In genomic region chr9:136151214-136151804, GRCh38 we compare ENCODE assay signal across 38 cellular contexts. TPM values are rescaled to one million over a fixed set of nuclear protein-coding genes. Genes with fewer than 3 reads are reported as not detected.
DNase-seq lines count a peak whose midpoint lies in the region; ATAC-seq, FAIRE-seq and TF ChIP-seq lines count a peak whose summit lies in the region.
"Had no signal": no experiment of that assay in that cellular context is flagged by ENCODE, and none has a peak within 500 bp of the region (broad histone marks: within the 10 kb centered on the region; RNA-seq: fewer than 3 reads in every experiment).

No MANE protein-coding gene starts in this region.

- no peak for TF ChIP-seq POLR2A in K562 (conservative IDR thresholded peaks at IDR 0.05)
- TF ChIP-seq POLR2A in lower leg skin (IDR thresholded peaks at IDR 0.05), result no peak

- H3K9ac ChIP-seq in HUES6 (ENCODE audit: low read length) (no peak overlapping the region), K562 (ENCODE audit: insufficient read depth in 1 of 2, low read depth in 2 of 2, low read length in 2 of 2) (0 out of 4 replicates have a peak overlapping the region, but pooled peaks of 1 of the 2 experiments have one; percentile 35), neural progenitor cell (no peak overlapping the region)
- H3K9ac ChIP-seq: parathyroid adenoma had no signal

- H2AFZ ChIP-seq in K562 (ENCODE audit: low read depth, low read length) (no peak overlapping the region), neural progenitor cell (replicated peaks) (no peak overlapping the region)
- H2AFZ ChIP-seq: parathyroid adenoma had no signal

- H4K20me1 ChIP-seq in K562 (replicated peaks; ENCODE audit: control insufficient read depth, insufficient read depth, low read length) (peaks cover 4% of the 10 kb centered on the region), neural progenitor cell (ENCODE audit: low read depth) (no peaks in the 10 kb centered on the region)

- POLR2A ChIA-PET in activated CD4-positive, alpha-beta T cell treated with anti-CD3 and anti-CD28 coated beads for 36 hours (lab: Charles Lee), result no interaction called here
- POLR2A ChIA-PET in activated CD4-positive, alpha-beta T cell treated with anti-CD3 and anti-CD28 coated beads, Interleukin-2, amount 10 ng/mL, durations not matched to agents 7 days and 5 days (lab: Charles Lee), result no interaction called here
- POLR2A ChIA-PET in K562 (lab: Yijun Ruan, JAX), result interaction anchor here (0.6 to 1.3 kb wide), 6 partner anchors 9 to 697 kb away, joined by 3 to 6 read pairs (median 3); no protein-coding TSS in a partner anchor

- no peaks in the 10 kb centered on the region for H3K4me1 Mint-ChIP-seq in activated CD4-positive, alpha-beta T cell treated with anti-CD3 and anti-CD28 coated beads for 36 hours
- H3K4me1 Mint-ChIP-seq in activated CD4-positive, alpha-beta T cell treated with anti-CD3 and anti-CD28 coated beads, Interleukin-2, amount 10 ng/mL, durations not matched to agents 7 days and 5 days, result no peaks in the 10 kb centered on the region
- H3K4me1 Mint-ChIP-seq in neural progenitor cell, result peaks cover 26% of the 10 kb centered on the region
- H3K4me1 Mint-ChIP-seq: activated naive CD4-positive, alpha-beta T cell treated with anti-CD3 and anti-CD28 coated beads, Interleukin-2, amount 10 ng/mL, durations not matched to agents 7 days and 5 days; activated T-helper 17 cell treated with anti-CD3 and anti-CD28 coated beads, Interleukin-2, amount 50 U/mL, for 72 hours; immature natural killer cell had no signal

- H3K9me3 Mint-ChIP-seq in activated CD4-positive, alpha-beta T cell treated with anti-CD3 and anti-CD28 coated beads for 36 hours (ENCODE audit: low read depth), result no peaks in the 10 kb centered on the region
- H3K9me3 Mint-ChIP-seq in activated CD4-positive, alpha-beta T cell treated with anti-CD3 and anti-CD28 coated beads, Interleukin-2, amount 10 ng/mL, durations not matched to agents 7 days and 5 days, result no peaks in the 10 kb centered on the region
- H3K9me3 Mint-ChIP-seq in neural progenitor cell, result no peaks in the 10 kb centered on the region
- H3K9me3 Mint-ChIP-seq: activated naive CD4-positive, alpha-beta T cell treated with anti-CD3 and anti-CD28 coated beads, Interleukin-2, amount 10 ng/mL, durations not matched to agents 7 days and 5 days; activated T-helper 17 cell treated with anti-CD3 and anti-CD28 coated beads, Interleukin-2, amount 50 U/mL, for 72 hours; CD4-positive, alpha-beta T cell; IgD-negative memory B cell; immature natural killer cell; neural crest cell had no signal

- H3K79me2 ChIP-seq in K562 (ENCODE audit: control insufficient read depth, insufficient read depth, low read length) (no peaks in the 10 kb centered on the region), neural progenitor cell (ENCODE audit: low read depth) (no peaks in the 10 kb centered on the region)
- H3K79me2 ChIP-seq: parathyroid adenoma had no signal

- H3K36me3 Mint-ChIP-seq in activated CD4-positive, alpha-beta T cell treated with anti-CD3 and anti-CD28 coated beads for 36 hours (ENCODE audit: low read depth), result no peaks in the 10 kb centered on the region
- H3K36me3 Mint-ChIP-seq in activated CD4-positive, alpha-beta T cell treated with anti-CD3 and anti-CD28 coated beads, Interleukin-2, amount 10 ng/mL, durations not matched to agents 7 days and 5 days (ENCODE audit: low read depth), result no peaks in the 10 kb centered on the region
- no peaks in the 10 kb centered on the region for H3K36me3 Mint-ChIP-seq in neural progenitor cell
- H3K36me3 Mint-ChIP-seq: activated naive CD4-positive, alpha-beta T cell treated with anti-CD3 and anti-CD28 coated beads, Interleukin-2, amount 10 ng/mL, durations not matched to agents 7 days and 5 days; IgD-negative memory B cell; immature natural killer cell had no signal

- no peaks in the 10 kb centered on the region for H3K36me3 ChIP-seq in HUES6 (ENCODE audit: control insufficient read depth, insufficient read depth, low read length)
- H3K36me3 ChIP-seq in K562 (ENCODE audit: control insufficient read depth, insufficient read depth, low read length), result no peaks in the 10 kb centered on the region
- no peaks in the 10 kb centered on the region for H3K36me3 ChIP-seq in neural progenitor cell
- H3K36me3 ChIP-seq: adrenal gland, esophagus squamous epithelium, heart right ventricle, suprapubic skin, upper lobe of left lung had no signal

- H3K4me1 ChIP-seq in HUES6 (ENCODE audit: control insufficient read depth, insufficient read depth, low read length) (peaks cover 31% of the 10 kb centered on the region), K562 (replicated peaks in 1 of 2; ENCODE audit: control insufficient read depth in 2 of 2, insufficient read depth in 2 of 2, low read length in 2 of 2) (peaks cover 0 to 54% of the 10 kb centered on the region in 2 experiments; a peak in 2 of 5 replicates), neural progenitor cell (peaks cover 19% of the 10 kb centered on the region)
- H3K4me1 ChIP-seq: adrenal gland, body of pancreas, foreskin keratinocyte, heart right ventricle, parathyroid adenoma, suprapubic skin, upper lobe of left lung had no signal

- whole genome bisulfite sequencing in K562 (ENCODE audit: insufficient coverage, low coverage, missing lambda C conversion rate), result 27% methylated on average over 25 of the region's 25 CpGs
- WGBS in lower leg skin, 2 donors, result 58 to 65% methylated on average over 25 of the region's 25 CpGs

- TF ChIP-seq CTCF in K562 (IDR thresholded peaks at IDR 0.05 in 2 of 3, conservative IDR thresholded peaks at IDR 0.05 in 1 of 3; ENCODE audit: insufficient read depth in 2 of 3, low read depth in 1 of 3, low read length in 3 of 3) (no peak), neural progenitor cell (IDR thresholded peaks at IDR 0.05) (no peak), lower leg skin (IDR thresholded peaks at IDR 0.05) (no peak)

- H3K27ac ChIP-seq in HUES6 (ENCODE audit: low read depth, low read length) (no peak overlapping the region), K562 (ENCODE audit: extremely low read depth, low read depth, low read length) (no peak overlapping the region), neural progenitor cell (no peak overlapping the region)
- H3K27ac ChIP-seq: adrenal gland, body of pancreas, esophagus squamous epithelium, foreskin keratinocyte, heart right ventricle, parathyroid adenoma, RWPE1, SK-N-MC, suprapubic skin, upper lobe of left lung had no signal

- peaks cover 5% of the 10 kb centered on the region for H3K27me3 Mint-ChIP-seq in activated CD4-positive, alpha-beta T cell treated with anti-CD3 and anti-CD28 coated beads for 36 hours
- H3K27me3 Mint-ChIP-seq in activated CD4-positive, alpha-beta T cell treated with anti-CD3 and anti-CD28 coated beads, Interleukin-2, amount 10 ng/mL, durations not matched to agents 7 days and 5 days, result no peaks in the 10 kb centered on the region
- peaks cover 25% of the 10 kb centered on the region for H3K27me3 Mint-ChIP-seq in neural progenitor cell (ENCODE audit: insufficient read depth, low read depth)

- H3K9me3 ChIP-seq in HUES6 (ENCODE audit: control insufficient read depth, insufficient read depth, low read depth, low read length) (no peaks in the 10 kb centered on the region), K562 (replicated peaks; ENCODE audit: control insufficient read depth, insufficient read depth, low read depth, low read length) (no peaks in the 10 kb centered on the region), neural progenitor cell (ENCODE audit: low read depth) (no peaks in the 10 kb centered on the region)
- H3K9me3 ChIP-seq: adrenal gland, body of pancreas, esophagus squamous epithelium, heart right ventricle, suprapubic skin, upper lobe of left lung had no signal

- TF ChIP-seq EP300 in K562 (IDR thresholded peaks at IDR 0.05; ENCODE audit: low read length), result no peak

- peaks cover 20% of the 10 kb centered on the region; the same call in 1 of the 2 replicates for H3K27me3 ChIP-seq in HUES6 (ENCODE audit: control insufficient read depth, insufficient read depth, low read length)
- peaks cover 27 to 45% of the 10 kb centered on the region in 2 experiments for H3K27me3 ChIP-seq in K562 (ENCODE audit: control insufficient read depth in 2 of 2, insufficient read depth in 2 of 2, low read length in 2 of 2)
- H3K27me3 ChIP-seq in neural progenitor cell, result peaks cover 17% of the 10 kb centered on the region
- H3K27me3 ChIP-seq: body of pancreas had no signal

- no peak overlapping the region for H3K4me2 ChIP-seq in K562 (ENCODE audit: insufficient read depth, low read length)
- peak overlapping the region; percentile 34 for H3K4me2 ChIP-seq in neural progenitor cell

- no peak for TF ChIP-seq RAD21 in K562 (CRISPR knock-in tag; conservative IDR thresholded peaks at IDR 0.05 in 1 of 2, IDR thresholded peaks at IDR 0.05 in 1 of 2)

- H3K9me1 ChIP-seq in K562 (ENCODE audit: control insufficient read depth, insufficient read depth, low read length), result peaks cover 2% of the 10 kb centered on the region

- intact Hi-C loops in activated CD4-positive, alpha-beta T cell treated with anti-CD3 and anti-CD28 coated beads for 36 hours (cut with DNase I, micrococcal nuclease), result loop anchor here in 1 of 2 experiments (5.0 kb wide), 1 partner anchor 131 kb away; no protein-coding TSS in a partner anchor
- intact Hi-C loops in K562 (cut with micrococcal nuclease), result no loop called here
- intact Hi-C loops in lower leg skin (cut with DNase I; ENCODE audit: low total_unique reads), result no loop called here

- H3K4me3 Mint-ChIP-seq in activated CD4-positive, alpha-beta T cell treated with anti-CD3 and anti-CD28 coated beads for 36 hours, result no peak overlapping the region
- H3K4me3 Mint-ChIP-seq in activated CD4-positive, alpha-beta T cell treated with anti-CD3 and anti-CD28 coated beads, Interleukin-2, amount 10 ng/mL, durations not matched to agents 7 days and 5 days, result no peak overlapping the region
- peak overlapping the region; percentile 41 for H3K4me3 Mint-ChIP-seq in neural progenitor cell
- H3K4me3 Mint-ChIP-seq: activated naive CD4-positive, alpha-beta T cell treated with anti-CD3 and anti-CD28 coated beads, Interleukin-2, amount 10 ng/mL, durations not matched to agents 7 days and 5 days; activated T-helper 17 cell treated with anti-CD3 and anti-CD28 coated beads, Interleukin-2, amount 50 U/mL, for 72 hours; CD4-positive, alpha-beta T cell; IgD-negative memory B cell; immature natural killer cell; neural crest cell had no signal

- BruUV-seq in K562 (replicated peaks; lab: Mats Ljungman, UMichigan), result no TSS peak

- H3K27ac Mint-ChIP-seq in activated CD4-positive, alpha-beta T cell treated with anti-CD3 and anti-CD28 coated beads for 36 hours, result no peak overlapping the region
- H3K27ac Mint-ChIP-seq in activated CD4-positive, alpha-beta T cell treated with anti-CD3 and anti-CD28 coated beads, Interleukin-2, amount 10 ng/mL, durations not matched to agents 7 days and 5 days, result no peak overlapping the region
- peak overlapping the region; percentile 81 for H3K27ac Mint-ChIP-seq in neural progenitor cell
- H3K27ac Mint-ChIP-seq: activated naive CD4-positive, alpha-beta T cell treated with anti-CD3 and anti-CD28 coated beads, Interleukin-2, amount 10 ng/mL, durations not matched to agents 7 days and 5 days; activated T-helper 17 cell treated with anti-CD3 and anti-CD28 coated beads, Interleukin-2, amount 50 U/mL, for 72 hours; CD4-positive, alpha-beta T cell; IgD-negative memory B cell; immature natural killer cell had no signal

- DNase-seq in activated CD4-positive, alpha-beta T cell treated with anti-CD3 and anti-CD28 coated beads for 36 hours, result peak; percentile 27
- no peak for DNase-seq in activated CD4-positive, alpha-beta T cell treated with anti-CD3 and anti-CD28 coated beads, Interleukin-2, amount 10 ng/mL, durations not matched to agents 7 days and 5 days
- peak in 1 of 4 experiments; percentile 28 for DNase-seq in K562 (ENCODE audit: extremely low read depth in 1 of 4, low spot score in 3 of 4)
- peak; percentile 54 for DNase-seq in neural progenitor cell (ENCODE audit: low spot score)
- DNase-seq in lower leg skin (ENCODE audit: low spot score in 2 of 2), result no peak
- DNase-seq in NCI-H774 (lab: John Stamatoyannopoulos, UW), result no peak
- DNase-seq: activated CD4-positive, alpha-beta T cell treated with anti-CD3 and anti-CD28 coated beads, Interleukin-2, amount 50 U/mL, for 4 hours; activated CD4-positive, CD25-positive, alpha-beta regulatory T cell; activated naive CD4-positive, alpha-beta T cell treated with anti-CD3 and anti-CD28 coated beads, Interleukin-2, amount 10 ng/mL, durations not matched to agents 7 days and 5 days; adrenal gland; body of pancreas; CD4-positive, alpha-beta T cell; cerebellar nuclear complex; esophagus squamous epithelium; foreskin keratinocyte; heart right ventricle; immature natural killer cell; mesenchymal stem cell; NCI-H146; OCI-M1; retina; small intestine; stimulated activated naive CD4-positive, alpha-beta T cell treated with Interleukin-2 at 50 U/mL for 16 hours had no signal

- CTCF ChIA-PET in activated CD4-positive, alpha-beta T cell treated with anti-CD3 and anti-CD28 coated beads for 36 hours (lab: Charles Lee), result no interaction called here
- CTCF ChIA-PET in activated CD4-positive, alpha-beta T cell treated with anti-CD3 and anti-CD28 coated beads, Interleukin-2, amount 10 ng/mL, durations not matched to agents 7 days and 5 days (lab: Charles Lee), result no interaction called here
- CTCF ChIA-PET in K562 (lab: Yijun Ruan, JAX; ENCODE audit: low intra/inter-chr PET ratio), result no interaction called here

- FAIRE-seq in K562 (lab: Jason Lieb, UNC), result no peak
- FAIRE-seq: A204.1, D721Med, H54, small intestine had no signal

- ATAC-seq in activated CD4-positive, alpha-beta T cell treated with anti-CD3 and anti-CD28 coated beads for 36 hours, result peak; percentile 9
- ATAC-seq in K562, result peak; percentile 49
- no peak for ATAC-seq in GM21576 (IDR thresholded peaks at IDR 0.05; ENCODE audit: unreplicated experiment)
- ATAC-seq: activated T-helper 17 cell treated with anti-CD3 and anti-CD28 coated beads, Interleukin-2, amount 50 U/mL, for 72 hours; body of pancreas; foreskin keratinocyte; heart right ventricle had no signal

- peaks cover 29% of the 10 kb centered on the region for H3F3A ChIP-seq in neural progenitor cell (ENCODE audit: low read depth)

- H3K4me3 ChIP-seq in HUES6 (ENCODE audit: low read depth, low read length) (peak overlapping the region; percentile 35), K562 (no peak overlapping the region), neural progenitor cell (no peak overlapping the region), lower leg skin (ENCODE audit: low read depth, poor library complexity, severe bottlenecking) (no peak overlapping the region)
- H3K4me3 ChIP-seq: adrenal gland, body of pancreas, esophagus squamous epithelium, heart right ventricle, SK-N-MC, suprapubic skin, upper lobe of left lung had no signal

- in situ Hi-C loops in K562 (cut with MboI), result no loop called here

RNA-seq across cellular contexts. Expression of gene TMEM250, which starts 32.6 kb away (rescaled TPM):
- 10 to 100 TPM; 25.4 to 28.8 TPM for total RNA-seq in activated CD4-positive, alpha-beta T cell treated with anti-CD3 and anti-CD28 coated beads for 36 hours
- 10 to 100 TPM; 50.2 to 56.4 TPM for total RNA-seq in activated CD4-positive, alpha-beta T cell treated with anti-CD3 and anti-CD28 coated beads, Interleukin-2, amount 10 ng/mL, durations not matched to agents 7 days and 5 days
- total RNA-seq in K562 (2011; cell fraction: chromatin; rRNA removed; ENCODE audit: low replicate concordance), result 9.3 and 37.6 TPM in 2 replicates
- total RNA-seq in K562 (2011; cell fraction: nucleolus; rRNA removed), result 42.5 and 42.8 TPM in 2 replicates
- 19.5 and 20.3 TPM in 2 replicates for total RNA-seq in K562 (2011; cell fraction: nucleoplasm; rRNA removed)
- total RNA-seq in K562 (2014; rRNA removed) (44.6 and 51.3 TPM in 2 replicates), K562 (2014; rRNA removed; fragmentation: Illumina TruSeq; extraction: Trizol) (6.2 and 6.7 TPM in 2 replicates), K562 (2015; rRNA removed; fragmentation: Illumina TruSeq; extraction: Trizol) (21.6 and 23.3 TPM in 2 replicates), K562 (2021) (40.6 and 43.1 TPM in 2 replicates), neural progenitor cell (ENCODE audit: low replicate concordance) (16.3 and 46.2 TPM in 2 replicates), lower leg skin (10 to 100 TPM; 52.3 to 62.9 (median 55.1) TPM)
- polyA plus RNA-seq in K562 (2011; rRNA removed) (11.5 and 12.2 TPM in 2 replicates), K562 (2014; fragmentation: Illumina TruSeq; extraction: Trizol) (9.8 and 16.8 TPM in 2 replicates), K562 (2014; fragmentation: Nextera tagmentation; extraction: Ambion mirVana) (under 1 TPM; 0.32 to 0.64 TPM), K562 (2014; rRNA removed) (25.1 and 28.0 TPM in 2 replicates)
- 15.5 and 50.0 TPM in 2 replicates for polyA plus RNA-seq in K562 (2011; cell fraction: cytosol; rRNA removed)
- 27.4 and 47.1 TPM in 2 replicates for polyA plus RNA-seq in K562 (2011; cell fraction: nucleus; rRNA removed)
- polyA plus RNA-seq in K562 (2012), result 27.5 and 33.5 TPM in 2 replicates
- polyA minus RNA-seq in K562 (2011; rRNA and poly(A)+ RNA removed), result 4.9 and 9.2 TPM in 2 replicates
- 18.4 and 21.8 TPM in 2 replicates for polyA minus RNA-seq in K562 (2011; cell fraction: cytosol; rRNA and poly(A)+ RNA removed)
- 18.7 and 25.0 TPM in 2 replicates for polyA minus RNA-seq in K562 (2011; cell fraction: nucleus; rRNA and poly(A)+ RNA removed)

RNA-seq across cellular contexts. Expression of gene LHX3, which starts 53.6 kb away (rescaled TPM):
- not detected for total RNA-seq in activated CD4-positive, alpha-beta T cell treated with anti-CD3 and anti-CD28 coated beads for 36 hours
- total RNA-seq in activated CD4-positive, alpha-beta T cell treated with anti-CD3 and anti-CD28 coated beads, Interleukin-2, amount 10 ng/mL, durations not matched to agents 7 days and 5 days, result not detected
- total RNA-seq in K562 (2011; cell fraction: chromatin; rRNA removed; ENCODE audit: low replicate concordance), result 0.09 TPM in 1 of 2 replicates, not detected in the other
- total RNA-seq in K562 (2011; cell fraction: nucleolus; rRNA removed), result not detected in 2 replicates
- total RNA-seq in K562 (2011; cell fraction: nucleoplasm; rRNA removed), result not detected in 2 replicates
- not detected in 2 replicates for total RNA-seq in K562 (2014; rRNA removed)
- not detected in 2 replicates for total RNA-seq in K562 (2014; rRNA removed; fragmentation: Illumina TruSeq; extraction: Trizol)
- not detected in 2 replicates for total RNA-seq in K562 (2015; rRNA removed; fragmentation: Illumina TruSeq; extraction: Trizol)
- total RNA-seq in K562 (2021), result 0.09 TPM in 1 of 2 replicates, not detected in the other
- not detected in 2 replicates for polyA plus RNA-seq in K562 (2011; rRNA removed)
- polyA plus RNA-seq in K562 (2011; cell fraction: cytosol; rRNA removed), result not detected in 2 replicates
- polyA plus RNA-seq in K562 (2011; cell fraction: nucleus; rRNA removed), result 0.04 TPM in 1 of 2 replicates, not detected in the other
- 0.91 TPM in 1 of 2 replicates, not detected in the other for polyA plus RNA-seq in K562 (2012)
- not detected in 2 replicates for polyA plus RNA-seq in K562 (2014; fragmentation: Illumina TruSeq; extraction: Trizol)
- not detected for polyA plus RNA-seq in K562 (2014; fragmentation: Nextera tagmentation; extraction: Ambion mirVana)
- not detected in 2 replicates for polyA plus RNA-seq in K562 (2014; rRNA removed)
- polyA minus RNA-seq in K562 (2011; rRNA and poly(A)+ RNA removed), result not detected in 2 replicates
- polyA minus RNA-seq in K562 (2011; cell fraction: cytosol; rRNA and poly(A)+ RNA removed), result not detected in 2 replicates
- polyA minus RNA-seq in K562 (2011; cell fraction: nucleus; rRNA and poly(A)+ RNA removed), result not detected in 2 replicates
- not detected in 2 replicates for total RNA-seq in neural progenitor cell (ENCODE audit: low replicate concordance)
- total RNA-seq in lower leg skin, result under 1 TPM in 1 of 4 donors, not detected in 3; 0.42 TPM
- total RNA-seq: adrenal gland; body of pancreas; dermis microvascular lymphatic vessel endothelial cell; esophagus squamous epithelium; foreskin keratinocyte; heart right ventricle; T-helper 1 cell treated with Interleukin-12 subunit alpha and Interleukin-12 subunit beta and Interleukin-4 antibody, amounts not matched to agents 30 ng/mL and 1 ng/mL, for 36 hours had no signal
- polyA plus RNA-seq: adrenal gland, foreskin keratinocyte, heart right ventricle, IgD-negative memory B cell, immature natural killer cell, small intestine had no signal

RNA-seq across cellular contexts. Expression of gene NACC2, which starts 56.2 kb away (rescaled TPM):
- 1 to 10 TPM; 4.2 to 5.2 TPM for total RNA-seq in activated CD4-positive, alpha-beta T cell treated with anti-CD3 and anti-CD28 coated beads for 36 hours
- total RNA-seq in activated CD4-positive, alpha-beta T cell treated with anti-CD3 and anti-CD28 coated beads, Interleukin-2, amount 10 ng/mL, durations not matched to agents 7 days and 5 days, result 1 to 10 TPM; 4.1 to 4.4 TPM
- 15.2 and 27.2 TPM in 2 replicates for total RNA-seq in K562 (2011; cell fraction: chromatin; rRNA removed; ENCODE audit: low replicate concordance)
- total RNA-seq in K562 (2011; cell fraction: nucleolus; rRNA removed), result 17.0 and 18.7 TPM in 2 replicates
- total RNA-seq in K562 (2011; cell fraction: nucleoplasm; rRNA removed), result 10.7 and 13.6 TPM in 2 replicates
- total RNA-seq in K562 (2014; rRNA removed) (16.6 and 21.1 TPM in 2 replicates), K562 (2014; rRNA removed; fragmentation: Illumina TruSeq; extraction: Trizol) (4.4 and 4.8 TPM in 2 replicates), K562 (2015; rRNA removed; fragmentation: Illumina TruSeq; extraction: Trizol) (9.9 and 10.1 TPM in 2 replicates), K562 (2021) (22.2 and 25.1 TPM in 2 replicates), neural progenitor cell (ENCODE audit: low replicate concordance) (4.5 and 9.1 TPM in 2 replicates), lower leg skin (10 to 100 TPM in 3 of 4 donors, 1 to 10 TPM in 1; 9.1 to 17.3 (median 13.4) TPM)
- polyA plus RNA-seq in K562 (2011; rRNA removed) (5.6 TPM in 2 replicates), K562 (2014; fragmentation: Illumina TruSeq; extraction: Trizol) (5.2 and 8.0 TPM in 2 replicates), K562 (2014; fragmentation: Nextera tagmentation; extraction: Ambion mirVana) (under 1 TPM; 0.70 to 0.73 TPM), K562 (2014; rRNA removed) (11.7 and 12.5 TPM in 2 replicates)
- polyA plus RNA-seq in K562 (2011; cell fraction: cytosol; rRNA removed), result 7.2 and 16.2 TPM in 2 replicates
- polyA plus RNA-seq in K562 (2011; cell fraction: nucleus; rRNA removed), result 14.6 and 26.1 TPM in 2 replicates
- polyA plus RNA-seq in K562 (2012), result 9.1 and 10.5 TPM in 2 replicates
- 5.4 and 11.8 TPM in 2 replicates for polyA minus RNA-seq in K562 (2011; rRNA and poly(A)+ RNA removed)
- 12.6 and 13.9 TPM in 2 replicates for polyA minus RNA-seq in K562 (2011; cell fraction: cytosol; rRNA and poly(A)+ RNA removed)
- 5.9 and 6.5 TPM in 2 replicates for polyA minus RNA-seq in K562 (2011; cell fraction: nucleus; rRNA and poly(A)+ RNA removed)

Comparison
In these comparisons a context has a peak if more than half of its experiments do, and no peak if none do; other contexts are left out.
1. DNase-seq: peak in activated CD4-positive, alpha-beta T cell treated with anti-CD3 and anti-CD28 coated beads for 36 hours (single experiment) and neural progenitor cell (single experiment); none in activated CD4-positive, alpha-beta T cell treated with anti-CD3 and anti-CD28 coated beads, Interleukin-2, amount 10 ng/mL, durations not matched to agents 7 days and 5 days (single experiment), lower leg skin (0 of 2) and NCI-H774 (single experiment).